In the genomic region with DNA sequence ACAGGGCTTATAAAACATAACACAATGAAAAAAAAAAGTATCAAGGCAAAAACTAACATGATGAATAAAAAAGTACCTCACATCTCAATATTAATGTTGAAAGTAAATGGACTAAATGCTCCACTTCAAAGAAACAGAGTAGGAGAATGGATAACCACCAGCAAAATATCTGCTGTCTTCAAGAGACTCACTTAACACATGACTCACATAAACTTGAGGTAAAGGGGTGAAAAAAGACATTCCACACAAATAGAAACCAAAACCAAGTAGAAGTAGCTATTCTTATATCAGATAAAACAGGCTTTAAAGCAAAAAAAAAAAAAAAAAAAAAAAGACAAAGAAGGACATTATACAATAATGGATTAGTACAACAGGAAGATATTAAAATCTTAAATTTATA, we compare ENCODE assay signal across 1 cellular context.
TF ChIP-seq lines count a peak whose summit lies in the region.

No MANE protein-coding gene starts in this region.

TF ChIP-seq in HepG2, 621 proteins besides CTCF, POLR2A, EP300 and RAD21 (continued from another document):
- no peak for TF ChIP-seq ZNF280D (CRISPR knock-in tag; IDR thresholded peaks at IDR 0.05)
- no peak for TF ChIP-seq MNT (IDR thresholded peaks at IDR 0.05)
- no peak for TF ChIP-seq SAFB2 (CRISPR knock-in tag; IDR thresholded peaks at IDR 0.05; ENCODE audit: borderline replicate concordance, low read depth)
- TF ChIP-seq ZC3H4 (CRISPR knock-in tag; IDR thresholded peaks at IDR 0.05; ENCODE audit: borderline replicate concordance) = no peak
- TF ChIP-seq SP4 (CRISPR knock-in tag; IDR thresholded peaks at IDR 0.05) = no peak
- TF ChIP-seq ZEB1 (IDR thresholded peaks at IDR 0.05; ENCODE audit: insufficient replicate concordance, low read depth) = no peak
- no peak for TF ChIP-seq ZNF546 (CRISPR knock-in tag; conservative IDR thresholded peaks at IDR 0.05)
TF ChIP-seq in HepG2: peak in this region for 0.
